Comparison of ENCODE assay signal across 11 cellular contexts in genomic region chr1:165355977-165356811, GRCh38. TPM values are rescaled to one million over a fixed set of nuclear protein-coding genes. Genes with fewer than 3 reads are reported as not detected.
A peak's percentile ranks its signal among the peaks of the same experiment; 100 is the strongest.
DNase-seq lines count a peak whose midpoint lies in the region; ATAC-seq and TF ChIP-seq lines count a peak whose summit lies in the region.
"Had no signal": no experiment of that assay in that cellular context is flagged by ENCODE, and none has a peak within 500 bp of the region (broad histone marks: within the 10 kb centered on the region; RNA-seq: fewer than 3 reads in every experiment).

TSS of gene LMX1A (minus strand) at chr1:165356715. CDS start at chr1:165355559, 1,156 bp downstream.

- H3K4me1 ChIP-seq in iPS-20b (ENCODE audit: insufficient read depth, low read length) (peaks cover 9% of the 10 kb centered on the region; the same call in 1 of the 2 replicates), gastrocnemius medialis (peaks cover 0 to 14% of the 10 kb centered on the region in 2 donors)

- no peaks in the 10 kb centered on the region for H3K9me3 ChIP-seq in iPS-20b (ENCODE audit: insufficient read depth, low read depth, low read length)
- H3K9me3 ChIP-seq in gastrocnemius medialis: no peaks in the 10 kb centered on the region

- H3K27ac ChIP-seq in iPS-20b (ENCODE audit: low read length) (no peak within 1 kb of the TSS), gastrocnemius medialis (peak within 1 kb of the TSS in 1 of 4 donors; percentile 34)

- H3K36me3 ChIP-seq in iPS-20b (ENCODE audit: insufficient read depth, low read depth, low read length) (no peaks in the 10 kb centered on the region), gastrocnemius medialis (no peaks in the 10 kb centered on the region)

- DNase-seq in GM13976 (ENCODE audit: low spot score): peak; percentile 35
- no peak for DNase-seq in astrocyte of the cerebellum (ENCODE audit: low read depth)
- peak in 1 of 2 donors; percentile 36 for DNase-seq in gastrocnemius medialis
- DNase-seq in effector CD4-positive, alpha-beta T cell: no peak
- DNase-seq in globus pallidus (ENCODE audit: low spot score): no peak
- no peak for DNase-seq in epidermal melanocyte (ENCODE audit: insufficient read length, low spot score)
- DNase-seq: activated B cell treated with CpG ODN at 0.5 μM for 24 hours, NCI-H226 had no signal

- no peak within 1 kb of the TSS for H3K9ac ChIP-seq in iPS-20b (ENCODE audit: low read depth, low read length)

- H3K4me3 ChIP-seq in astrocyte of the cerebellum (ENCODE audit: low read depth, low read length) (peak within 1 kb of the TSS; percentile 23), iPS-20b (ENCODE audit: low read length) (peak within 1 kb of the TSS; percentile 65), gastrocnemius medialis (peak within 1 kb of the TSS; percentile 52 to 62 (median 56))

- no peak for TF ChIP-seq POLR2A in gastrocnemius medialis (IDR thresholded peaks at IDR 0.05)

- no peak for TF ChIP-seq CTCF in GM13976 (IDR thresholded peaks at IDR 0.05; ENCODE audit: borderline replicate concordance, control extremely low read depth, extremely low read depth, insufficient read depth, missing control alignments)
- TF ChIP-seq CTCF in astrocyte of the cerebellum (IDR thresholded peaks at IDR 0.05; ENCODE audit: low read depth, low read length, missing control alignments): no peak
- no peak for TF ChIP-seq CTCF in gastrocnemius medialis (IDR thresholded peaks at IDR 0.05 in 4 of 5, conservative IDR thresholded peaks at IDR 0.05 in 1 of 5)

- in situ Hi-C loops in GM13976 (cut with MboI; ENCODE audit: low sequenced_read_pairs, unreplicated experiment) (no loop called here), astrocyte of the cerebellum (cut with HindIII; ENCODE audit: low sequenced_read_pairs) (no loop called here), gastrocnemius medialis (cut with MboI; ENCODE audit: low sequenced_read_pairs in 4 of 4) (no loop called here)

- ATAC-seq in gastrocnemius medialis (peak; percentile 41 to 44), HG03108 (IDR thresholded peaks at IDR 0.05; ENCODE audit: unreplicated experiment) (no peak)

- intact Hi-C loops in gastrocnemius medialis (cut with DNase I; ENCODE audit: low total_unique reads): no loop called here

- H3K27me3 ChIP-seq in iPS-20b (ENCODE audit: insufficient read depth, low read length) (peaks cover 100% of the 10 kb centered on the region), gastrocnemius medialis (peaks cover 42 to 56% (median 47%) of the 10 kb centered on the region in 3 donors)

RNA-seq across cellular contexts. Expression of gene LMX1A, which starts in this region (rescaled TPM):
- total RNA-seq in gastrocnemius medialis: under 1 TPM in 1 of 4 donors, not detected in 3; 0.20 TPM
- total RNA-seq: activated B cell treated with CpG ODN at 0.5 μM for 24 hours, lung microvascular endothelial cell had no signal

Comparison
In these comparisons a context has a peak if more than half of its experiments do, and no peak if none do; other contexts are left out.
1. Peak in ATAC-seq and H3K4me3 ChIP-seq in gastrocnemius medialis; RNA of the gene not detected or under 1 TPM.